ENCODE assay signal across 8 cellular contexts in the genomic region with DNA sequence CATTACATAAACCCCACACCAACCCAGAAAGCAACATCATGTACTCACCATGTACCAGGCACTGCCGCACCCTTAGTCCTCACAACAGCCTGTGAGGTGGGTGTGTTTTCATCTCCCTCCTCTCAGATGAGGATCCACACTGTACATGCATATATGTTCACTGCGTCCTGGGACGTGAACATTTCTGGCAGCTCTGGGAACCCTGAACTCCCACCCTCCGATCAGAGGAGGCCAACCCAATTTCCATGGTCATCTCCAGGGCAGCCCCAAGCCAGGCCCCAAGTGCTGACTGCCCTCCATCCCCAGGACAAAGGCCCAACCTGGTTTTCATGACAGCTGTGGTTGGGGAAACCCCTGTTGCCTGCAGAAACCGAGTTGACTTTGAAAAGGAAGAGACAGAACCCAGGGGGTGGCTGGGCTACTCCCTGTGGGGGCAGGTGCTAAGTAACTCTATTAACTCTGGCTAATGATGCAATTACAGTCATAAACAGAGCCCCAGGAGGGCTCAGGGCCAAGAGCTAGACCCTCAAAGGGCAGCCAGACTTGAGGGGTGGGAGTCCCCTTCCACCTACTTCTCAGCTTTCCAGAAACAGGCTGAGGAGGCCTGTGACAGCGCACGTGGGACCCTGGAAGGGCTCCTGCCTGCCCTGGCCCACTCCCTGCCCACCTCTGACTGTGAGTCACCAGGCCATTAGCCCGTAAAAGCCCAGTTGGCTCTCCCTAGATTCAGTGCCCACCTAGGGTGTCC. TPM values are rescaled to one million over a fixed set of nuclear protein-coding genes. Genes with fewer than 3 reads are reported as not detected.
DNase-seq lines count a peak whose midpoint lies in the region; ATAC-seq and TF ChIP-seq lines count a peak whose summit lies in the region.

No MANE protein-coding gene starts in this region.

- H3K27ac Mint-ChIP-seq in brain, result peak overlapping the region in 3 of 5 experiments; percentile 16 to 59 (median 28)

- H3K9me3 ChIP-seq in mucosa of stomach (ENCODE audit: control insufficient read depth, low read length) (no peaks in the 10 kb centered on the region), subcutaneous abdominal adipose tissue (ENCODE audit: control insufficient read depth in 5 of 5, low read length in 5 of 5) (no peaks in the 10 kb centered on the region)

- H3K4me3 ChIP-seq in mucosa of stomach (ENCODE audit: low read length) (peak overlapping the region; percentile 78), subcutaneous abdominal adipose tissue (ENCODE audit: low read depth in 1 of 5, low read length in 5 of 5) (peak overlapping the region in 4 of 5 donors; percentile 77 to 80 (median 77))

- ATAC-seq in GM18519 (IDR thresholded peaks at IDR 0.05; ENCODE audit: low FRiP score, unreplicated experiment) (peak; percentile 28), HG02870 (IDR thresholded peaks at IDR 0.05; ENCODE audit: unreplicated experiment) (peak; percentile 35)

- H3K4me1 ChIP-seq in mucosa of stomach (ENCODE audit: control insufficient read depth, insufficient read depth, low read length) (peaks cover 60% of the 10 kb centered on the region), subcutaneous abdominal adipose tissue (ENCODE audit: control insufficient read depth in 5 of 5, insufficient read depth in 5 of 5, low read length in 5 of 5) (peaks cover 6 to 61% (median 58%) of the 10 kb centered on the region in 5 donors)

- H3K36me3 ChIP-seq in mucosa of stomach (ENCODE audit: control insufficient read depth, insufficient read depth, low read length) (no peaks in the 10 kb centered on the region), subcutaneous abdominal adipose tissue (ENCODE audit: control insufficient read depth in 5 of 5, insufficient read depth in 5 of 5, low read length in 5 of 5) (no peaks in the 10 kb centered on the region)

- H3K27ac ChIP-seq in subcutaneous abdominal adipose tissue (ENCODE audit: low read depth, low read length), result peak overlapping the region; percentile 80

- H3K27me3 ChIP-seq in mucosa of stomach (ENCODE audit: control insufficient read depth, insufficient read depth, low read length), result no peaks in the 10 kb centered on the region
- H3K27me3 ChIP-seq in subcutaneous abdominal adipose tissue (ENCODE audit: control insufficient read depth in 5 of 5, insufficient read depth in 4 of 5, low read length in 5 of 5), result no peaks in the 10 kb centered on the region

- DNase-seq in T-helper 1 cell (peak; percentile 19 to 67 (median 55)), NCI-H1436 (lab: John Stamatoyannopoulos, UW) (no peak), NCI-H2171 treated with DMSO at 0.1 percent for 48 hours (lab: John Stamatoyannopoulos, UW) (no peak)

- peak overlapping the region; percentile 79 for H3K9ac ChIP-seq in mucosa of stomach (ENCODE audit: low read length)
- H3K9ac ChIP-seq in subcutaneous abdominal adipose tissue (ENCODE audit: low read length in 5 of 5), result peak overlapping the region in 3 of 5 donors; percentile 42 to 79 (median 75)

- H3K4me1 Mint-ChIP-seq in brain, result peaks cover 15% of the 10 kb centered on the region

- H3K4me3 Mint-ChIP-seq in brain, result peak overlapping the region; percentile 28 to 87 (median 84)

- H3K9me3 Mint-ChIP-seq in brain, result peaks cover 0 to 3% (median 0%) of the 10 kb centered on the region in 5 experiments

- no peak for TF ChIP-seq CTCF in brain (conservative IDR thresholded peaks at IDR 0.05)

- peaks cover 17% of the 10 kb centered on the region for H3K27me3 Mint-ChIP-seq in brain

- no peaks in the 10 kb centered on the region for H3K36me3 Mint-ChIP-seq in brain

RNA-seq across cellular contexts. Expression of a gene that starts 2.6 kb away (rescaled TPM):
- 52.4 TPM for polyA plus RNA-seq in brain (ENCODE audit: insufficient read depth, low read depth, low replicate concordance)

RNA-seq across cellular contexts. Expression of a gene that starts 14.4 kb away (rescaled TPM):
- polyA plus RNA-seq in brain (ENCODE audit: insufficient read depth, low read depth, low replicate concordance), result not detected

RNA-seq across cellular contexts. Expression of a gene that starts 46.9 kb away (rescaled TPM):
- 16.7 TPM for polyA plus RNA-seq in brain (ENCODE audit: insufficient read depth, low read depth, low replicate concordance)

RNA-seq across cellular contexts. Expression of a gene that starts 47.8 kb away (rescaled TPM):
- not detected for polyA plus RNA-seq in brain (ENCODE audit: insufficient read depth, low read depth, low replicate concordance)

RNA-seq across cellular contexts. Expression of a gene that starts 54.7 kb away (rescaled TPM):
- 218 TPM for polyA plus RNA-seq in brain (ENCODE audit: insufficient read depth, low read depth, low replicate concordance)

Comparison
In these comparisons a context has a peak if more than half of its experiments do, and no peak if none do; other contexts are left out.
1. DNase-seq: peak in T-helper 1 cell (5 of 5); none in NCI-H1436 (single experiment) and NCI-H2171 treated with DMSO at 0.1 percent for 48 hours (single experiment).